1 cellular context compared by ENCODE assay signal in genomic region chr22:22901578-22902218, GRCh38.
TF ChIP-seq lines count a peak whose summit lies in the region.

No MANE protein-coding gene starts in this region.

TF ChIP-seq in K562, 482 proteins besides CTCF, POLR2A, EP300 and RAD21 (continued from another document and continues in another):
- TF ChIP-seq MAFK (IDR thresholded peaks at IDR 0.05; ENCODE audit: low read length) (no peak), CBX3 (IDR thresholded peaks at IDR 0.05; ENCODE audit: borderline replicate concordance in 1 of 2, low read length in 2 of 2) (peak in 1 of 2 experiments; percentile 11; a peak in 1 of 3 replicates), SMARCA5 (IDR thresholded peaks at IDR 0.05) (no peak), KLF6 (CRISPR knock-in tag; IDR thresholded peaks at IDR 0.05; ENCODE audit: borderline replicate concordance) (no peak), HDAC1 (IDR thresholded peaks at IDR 0.05) (no peak), SPI1 (IDR thresholded peaks at IDR 0.05; ENCODE audit: borderline replicate concordance, low read depth, low read length) (no peak), SUPT5H (IDR thresholded peaks at IDR 0.05) (no peak), ELK3 (CRISPR knock-in tag; IDR thresholded peaks at IDR 0.05) (no peak), ZFPM2 (CRISPR knock-in tag; IDR thresholded peaks at IDR 0.05) (no peak), MEF2D (tag; conservative IDR thresholded peaks at IDR 0.05; ENCODE audit: low read depth) (no peak), NR2F6 (CRISPR knock-in tag; IDR thresholded peaks at IDR 0.05) (no peak), ZNF639 (CRISPR knock-in tag; conservative IDR thresholded peaks at IDR 0.05 in 1 of 2, IDR thresholded peaks at IDR 0.05 in 1 of 2) (peak in 1 of 2 experiments; percentile 95; a peak in 1 of 4 replicates), ZKSCAN3 (CRISPR knock-in tag; IDR thresholded peaks at IDR 0.05) (no peak), CBX2 (IDR thresholded peaks at IDR 0.05; ENCODE audit: insufficient read depth, low read length, poor library complexity, severe bottlenecking) (no peak), MYC (IDR thresholded peaks at IDR 0.05; ENCODE audit: low read depth, low read length) (no peak), MYC (CRISPR knock-in tag; IDR thresholded peaks at IDR 0.05; ENCODE audit: borderline replicate concordance, low read depth) (no peak), ZNF57 (CRISPR knock-in tag; IDR thresholded peaks at IDR 0.05) (no peak), PRMT5 (CRISPR knock-in tag; IDR thresholded peaks at IDR 0.05) (peak; percentile 86), NFYB (IDR thresholded peaks at IDR 0.05; ENCODE audit: extremely low read depth, insufficient read length) (no peak), HDAC2 (IDR thresholded peaks at IDR 0.05) (no peak), GTF2B (IDR thresholded peaks at IDR 0.05; ENCODE audit: extremely low read depth, insufficient read length) (no peak), CBFB (CRISPR knock-in tag; IDR thresholded peaks at IDR 0.05) (no peak), ZBTB7A (IDR thresholded peaks at IDR 0.05; ENCODE audit: borderline replicate concordance, control insufficient read depth, low read depth, low read length) (0 out of 2 replicates have a peak, but pooled peaks have one; percentile 12), ZC3H11A (IDR thresholded peaks at IDR 0.05; ENCODE audit: low read depth, low read length) (no peak), NR4A1 (CRISPR knock-in tag; IDR thresholded peaks at IDR 0.05) (peak; percentile 76; the same call in 1 of the 2 replicates), NR4A1 (tag; IDR thresholded peaks at IDR 0.05) (no peak), FOS (IDR thresholded peaks at IDR 0.05; ENCODE audit: extremely low read depth, insufficient read length) (no peak), U2AF2 (optimal IDR thresholded peaks at IDR 0.05; ENCODE audit: low read depth, low read length) (no peak), GATAD2A (IDR thresholded peaks at IDR 0.05) (0 out of 2 replicates have a peak, but pooled peaks have one; percentile 50), POLR3A (IDR thresholded peaks at IDR 0.05; ENCODE audit: borderline replicate concordance, extremely low read depth, insufficient read depth, insufficient read length) (no peak), TRIM25 (IDR thresholded peaks at IDR 0.05; ENCODE audit: borderline replicate concordance) (no peak), POU5F1 (IDR thresholded peaks at IDR 0.05; ENCODE audit: borderline replicate concordance, low read depth, low read length, partially characterized antibody) (no peak), ETV5 (CRISPR knock-in tag; IDR thresholded peaks at IDR 0.05; ENCODE audit: low read depth) (no peak), ZNF609 (CRISPR knock-in tag; IDR thresholded peaks at IDR 0.05; ENCODE audit: borderline replicate concordance) (no peak), KLF16 (IDR thresholded peaks at IDR 0.05) (no peak), ZNF121 (CRISPR knock-in tag; conservative IDR thresholded peaks at IDR 0.05) (no peak), CEBPZ (IDR thresholded peaks at IDR 0.05; ENCODE audit: borderline replicate concordance, low read depth, low read length) (no peak), MBD1 (CRISPR knock-in tag; IDR thresholded peaks at IDR 0.05) (no peak), ZBTB17 (CRISPR knock-in tag; IDR thresholded peaks at IDR 0.05) (no peak), ZNF232 (CRISPR knock-in tag; IDR thresholded peaks at IDR 0.05) (no peak), NR2C1 (IDR thresholded peaks at IDR 0.05) (no peak), NR2C1 (tag; IDR thresholded peaks at IDR 0.05) (no peak)
- TF ChIP-seq, protein P1, sequence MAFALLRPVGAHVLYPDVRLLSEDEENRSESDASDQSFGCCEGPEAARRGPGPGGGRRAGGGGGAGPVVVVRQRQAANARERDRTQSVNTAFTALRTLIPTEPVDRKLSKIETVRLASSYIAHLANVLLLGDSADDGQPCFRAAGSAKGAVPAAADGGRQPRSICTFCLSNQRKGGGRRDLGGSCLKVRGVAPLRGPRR (CRISPR knock-in tag; IDR thresholded peaks at IDR 0.05): no peak
- TF ChIP-seq, protein P2, sequence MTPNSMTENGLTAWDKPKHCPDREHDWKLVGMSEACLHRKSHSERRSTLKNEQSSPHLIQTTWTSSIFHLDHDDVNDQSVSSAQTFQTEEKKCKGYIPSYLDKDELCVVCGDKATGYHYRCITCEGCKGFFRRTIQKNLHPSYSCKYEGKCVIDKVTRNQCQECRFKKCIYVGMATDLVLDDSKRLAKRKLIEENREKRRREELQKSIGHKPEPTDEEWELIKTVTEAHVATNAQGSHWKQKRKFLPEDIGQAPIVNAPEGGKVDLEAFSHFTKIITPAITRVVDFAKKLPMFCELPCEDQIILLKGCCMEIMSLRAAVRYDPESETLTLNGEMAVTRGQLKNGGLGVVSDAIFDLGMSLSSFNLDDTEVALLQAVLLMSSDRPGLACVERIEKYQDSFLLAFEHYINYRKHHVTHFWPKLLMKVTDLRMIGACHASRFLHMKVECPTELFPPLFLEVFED (CRISPR knock-in tag; conservative IDR thresholded peaks at IDR 0.05): 0 out of 2 replicates have a peak, but pooled peaks have one; percentile 35
- TF ChIP-seq, protein P3, sequence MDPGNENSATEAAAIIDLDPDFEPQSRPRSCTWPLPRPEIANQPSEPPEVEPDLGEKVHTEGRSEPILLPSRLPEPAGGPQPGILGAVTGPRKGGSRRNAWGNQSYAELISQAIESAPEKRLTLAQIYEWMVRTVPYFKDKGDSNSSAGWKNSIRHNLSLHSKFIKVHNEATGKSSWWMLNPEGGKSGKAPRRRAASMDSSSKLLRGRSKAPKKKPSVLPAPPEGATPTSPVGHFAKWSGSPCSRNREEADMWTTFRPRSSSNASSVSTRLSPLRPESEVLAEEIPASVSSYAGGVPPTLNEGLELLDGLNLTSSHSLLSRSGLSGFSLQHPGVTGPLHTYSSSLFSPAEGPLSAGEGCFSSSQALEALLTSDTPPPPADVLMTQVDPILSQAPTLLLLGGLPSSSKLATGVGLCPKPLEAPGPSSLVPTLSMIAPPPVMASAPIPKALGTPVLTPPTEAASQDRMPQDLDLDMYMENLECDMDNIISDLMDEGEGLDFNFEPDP (CRISPR knock-in tag; IDR thresholded peaks at IDR 0.05): no peak; the same call in 1 of the 2 replicates
- TF ChIP-seq, protein P4, sequence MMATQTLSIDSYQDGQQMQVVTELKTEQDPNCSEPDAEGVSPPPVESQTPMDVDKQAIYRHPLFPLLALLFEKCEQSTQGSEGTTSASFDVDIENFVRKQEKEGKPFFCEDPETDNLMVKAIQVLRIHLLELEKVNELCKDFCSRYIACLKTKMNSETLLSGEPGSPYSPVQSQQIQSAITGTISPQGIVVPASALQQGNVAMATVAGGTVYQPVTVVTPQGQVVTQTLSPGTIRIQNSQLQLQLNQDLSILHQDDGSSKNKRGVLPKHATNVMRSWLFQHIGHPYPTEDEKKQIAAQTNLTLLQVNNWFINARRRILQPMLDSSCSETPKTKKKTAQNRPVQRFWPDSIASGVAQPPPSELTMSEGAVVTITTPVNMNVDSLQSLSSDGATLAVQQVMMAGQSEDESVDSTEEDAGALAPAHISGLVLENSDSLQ (IDR thresholded peaks at IDR 0.05): no peak
